In genomic region chr11:12180257-12181205, GRCh38 we compare ENCODE assay signal across 16 cellular contexts.
DNase-seq lines count a peak whose midpoint lies in the region; ATAC-seq and TF ChIP-seq lines count a peak whose summit lies in the region.
"Had no signal": no experiment of that assay in that cellular context is flagged by ENCODE, and none has a peak within 500 bp of the region (broad histone marks: within the 10 kb centered on the region; RNA-seq: fewer than 3 reads in every experiment).

No MANE protein-coding gene starts in this region.

- H3K9me3 Mint-ChIP-seq in Caco-2 (ENCODE audit: unreplicated experiment) (no peaks in the 10 kb centered on the region), nephron (no peaks in the 10 kb centered on the region)
- no peaks in the 10 kb centered on the region for H3K9me3 Mint-ChIP-seq in central memory CD8-positive, alpha-beta T cell

- in situ Hi-C loops in IMR-90 (cut with MboI; ENCODE audit: low sequenced_read_pairs): no loop called here

- peaks cover 3% of the 10 kb centered on the region; the same call in 1 of the 2 replicates for H4K20me1 ChIP-seq in IMR-90 (ENCODE audit: insufficient read depth, low read length)

- dilution Hi-C loops in IMR-90 (cut with HindIII; ENCODE audit: low sequenced_read_pairs, unreplicated experiment): no loop called here

- peaks cover 40% of the 10 kb centered on the region for H3K4me1 Mint-ChIP-seq in Caco-2 (ENCODE audit: low read depth, unreplicated experiment)
- peaks cover 32% of the 10 kb centered on the region for H3K4me1 Mint-ChIP-seq in central memory CD8-positive, alpha-beta T cell
- peaks cover 45% of the 10 kb centered on the region for H3K4me1 Mint-ChIP-seq in nephron

- H3K4me3 ChIP-seq in Caco-2 (ENCODE audit: low read depth, low read length) (no peak overlapping the region), IMR-90 (ENCODE audit: insufficient read depth, low read depth, low read length) (no peak overlapping the region)
- H3K4me3 ChIP-seq: adrenal gland, MG63, psoas muscle had no signal

- no peak overlapping the region for H3K56ac ChIP-seq in IMR-90 (ENCODE audit: extremely low read depth, insufficient read depth, low read length)

- H3K27ac Mint-ChIP-seq in Caco-2 (ENCODE audit: unreplicated experiment) (peak overlapping the region; percentile 94), nephron (peak overlapping the region; percentile 48 to 85 (median 67))
- peak overlapping the region; percentile 66 for H3K27ac Mint-ChIP-seq in central memory CD8-positive, alpha-beta T cell (ENCODE audit: low read depth)

- H3K18ac ChIP-seq in IMR-90 (ENCODE audit: low read depth, low read length): no peak overlapping the region; the same call in 1 of the 2 replicates

- no peak for DNase-seq in Caco-2
- no peak for DNase-seq in IMR-90
- no peak for DNase-seq in central memory CD8-positive, alpha-beta T cell (ENCODE audit: low spot score in 2 of 2)
- no peak for DNase-seq in globus pallidus (ENCODE audit: low spot score)
- no peak for DNase-seq in GM10248 (ENCODE audit: extremely low spot score)
- DNase-seq: activated T-cell treated with anti-CD3 and anti-CD28 coated beads for 4 hours; adrenal gland; dermis blood vessel endothelial cell; MG63; psoas muscle; stimulated activated CD4-positive, alpha-beta T cell treated with anti-CD3 and anti-CD28 coated beads, Interleukin-4, amount 100 ng/mL, for 1 hour; stimulated activated naive CD4-positive, alpha-beta T cell treated with Interleukin-2 at 50 U/mL for 16 hours had no signal

- H3K9ac ChIP-seq in IMR-90 (ENCODE audit: low read depth, low read length): no peak overlapping the region

- peak overlapping the region; percentile 19 to 70; a peak in 3 of 4 replicates for H4K8ac ChIP-seq in IMR-90 (ENCODE audit: low read depth in 2 of 2, low read length in 2 of 2)

- peak overlapping the region; percentile 92 for H2BK120ac ChIP-seq in IMR-90 (ENCODE audit: low read depth, low read length)

- H3K27me3 ChIP-seq in Caco-2 (replicated peaks; ENCODE audit: control insufficient read depth, insufficient read depth, low read length) (no peaks in the 10 kb centered on the region), IMR-90 (ENCODE audit: control insufficient read depth, insufficient read depth, low read length) (no peaks in the 10 kb centered on the region)
- H3K27me3 ChIP-seq: adrenal gland, MG63 had no signal

- H3K9me1 ChIP-seq in IMR-90 (ENCODE audit: insufficient read depth, low read length): peaks cover 35% of the 10 kb centered on the region

- no peak for TF ChIP-seq CTCF in Caco-2 (IDR thresholded peaks at IDR 0.05; ENCODE audit: insufficient read depth in 1 of 2, low read depth in 1 of 2, low read length in 1 of 2, severe bottlenecking in 1 of 2, unreplicated experiment in 1 of 2)
- TF ChIP-seq CTCF in IMR-90 (conservative IDR thresholded peaks at IDR 0.05; ENCODE audit: low read depth, low read length): no peak
- TF ChIP-seq CTCF in nephron (IDR thresholded peaks at IDR 0.05; ENCODE audit: unreplicated experiment in 3 of 3): no peak
- no peak for TF ChIP-seq CTCF in GM10248 (IDR thresholded peaks at IDR 0.05; ENCODE audit: control extremely low read depth, extremely low read depth, low read depth, missing control alignments)

- CTCF ChIA-PET in Caco-2 (lab: Charles Lee): no interaction called here
- CTCF ChIA-PET in IMR-90 (lab: Yijun Ruan, JAX): no interaction called here
- CTCF ChIA-PET in GM10248 (lab: Yijun Ruan, JAX): interaction anchor here (0.7 to 1.8 kb wide), 3 partner anchors 7 to 56 kb away, joined by 3 to 4 read pairs (median 3); no protein-coding TSS in a partner anchor

- H3K79me1 ChIP-seq in IMR-90 (ENCODE audit: low read depth in 1 of 2, low read length in 2 of 2): peaks cover 22 to 75% of the 10 kb centered on the region in 2 experiments; a peak in 3 of 4 replicates

- POLR2A ChIA-PET in Caco-2 (lab: Charles Lee): no interaction called here
- POLR2A ChIA-PET in IMR-90 (lab: Charles Lee; ENCODE audit: unreplicated experiment): no interaction called here
- POLR2A ChIA-PET in GM10248 (lab: Yijun Ruan, JAX): no interaction called here

- H3K9me3 ChIP-seq in Caco-2 (no peaks in the 10 kb centered on the region), IMR-90 (ENCODE audit: control insufficient read depth, insufficient read depth, low read length) (no peaks in the 10 kb centered on the region)
- H3K9me3 ChIP-seq: adrenal gland, MG63, psoas muscle had no signal

- H2BK20ac ChIP-seq in IMR-90 (ENCODE audit: low read depth, low read length): peak overlapping the region; percentile 34

- H3K27me3 Mint-ChIP-seq in Caco-2 (ENCODE audit: insufficient read depth, unreplicated experiment) (no peaks in the 10 kb centered on the region), nephron (ENCODE audit: low read depth) (peaks cover 6% of the 10 kb centered on the region)
- no peaks in the 10 kb centered on the region for H3K27me3 Mint-ChIP-seq in central memory CD8-positive, alpha-beta T cell

- H2AK9ac ChIP-seq in IMR-90 (replicated peaks; ENCODE audit: low read depth, low read length, poor library complexity): no peak overlapping the region

- peaks cover 90% of the 10 kb centered on the region for H3K4me1 ChIP-seq in Caco-2
- H3K4me1 ChIP-seq in IMR-90 (ENCODE audit: control insufficient read depth, insufficient read depth, low read length): peaks cover 42% of the 10 kb centered on the region
- H3K4me1 ChIP-seq: adrenal gland had no signal

- no peak for TF ChIP-seq POLR2A in IMR-90 (IDR thresholded peaks at IDR 0.05; ENCODE audit: low read depth, low read length)

- WGBS in IMR-90 (ENCODE audit: extremely low coverage in 2 of 2, insufficient read length in 1 of 2), 2 experiments: no CpG with 5 or more reads among the region's 8 CpGs

- H3K23ac ChIP-seq in IMR-90 (ENCODE audit: low read depth, low read length): peak overlapping the region; percentile 71; the same call in 1 of the 2 replicates

- peak overlapping the region; percentile 99 for H2BK5ac ChIP-seq in IMR-90 (ENCODE audit: low read depth, low read length, poor library complexity, severe bottlenecking)

- H3K4ac ChIP-seq in IMR-90 (ENCODE audit: low read depth, low read length): peak overlapping the region; percentile 87; the same call in 1 of the 2 replicates

- TF ChIP-seq RAD21 in IMR-90 (IDR thresholded peaks at IDR 0.05; ENCODE audit: low read length): no peak

- BruUV-seq in Caco-2 (replicated peaks; lab: Mats Ljungman, UMichigan): no TSS peak
- no TSS peak for BruUV-seq in IMR-90 (replicated peaks; lab: Mats Ljungman, UMichigan)

- intact Hi-C loops in Caco-2 (cut with micrococcal nuclease; ENCODE audit: unreplicated experiment) (no loop called here), IMR-90 (cut with micrococcal nuclease) (no loop called here)

- peak overlapping the region; percentile 16 for H3K14ac ChIP-seq in IMR-90 (replicated peaks; ENCODE audit: low read depth, low read length)

- H4K91ac ChIP-seq in IMR-90 (ENCODE audit: insufficient read depth, low read depth, low read length): peak overlapping the region; percentile 89

- H3K4me3 Mint-ChIP-seq in Caco-2 (ENCODE audit: unreplicated experiment) (no peak overlapping the region), nephron (no peak overlapping the region)
- no peak overlapping the region for H3K4me3 Mint-ChIP-seq in central memory CD8-positive, alpha-beta T cell

- peak overlapping the region; percentile 72; the same call in 2 of the 3 replicates for H2BK15ac ChIP-seq in IMR-90 (ENCODE audit: low read depth, low read length)

- no peak overlapping the region; the same call in 1 of the 2 replicates for H4K5ac ChIP-seq in IMR-90 (ENCODE audit: low read depth, low read length)

- H3K4me2 ChIP-seq in IMR-90 (ENCODE audit: low read depth, low read length): no peak overlapping the region

- no peak overlapping the region for H2AFZ ChIP-seq in IMR-90 (replicated peaks; ENCODE audit: low read length, poor library complexity)

- no peak for ATAC-seq in IMR-90 (ENCODE audit: low read depth)
- no peak for ATAC-seq in central memory CD8-positive, alpha-beta T cell (replicated peaks; ENCODE audit: extremely low read depth, poor library complexity, severe bottlenecking)
- no peak for ATAC-seq in GM21786 (IDR thresholded peaks at IDR 0.05; ENCODE audit: unreplicated experiment)
- ATAC-seq in HG03045 (IDR thresholded peaks at IDR 0.05; ENCODE audit: unreplicated experiment): no peak

- H3K36me3 ChIP-seq in Caco-2 (ENCODE audit: control insufficient read depth, insufficient read depth, low read length): no peaks in the 10 kb centered on the region
- peaks cover 3% of the 10 kb centered on the region; the same call in 1 of the 2 replicates for H3K36me3 ChIP-seq in IMR-90 (ENCODE audit: control insufficient read depth, insufficient read depth, low read length)
- H3K36me3 ChIP-seq: adrenal gland had no signal

- H3K36me3 Mint-ChIP-seq in Caco-2 (ENCODE audit: insufficient read depth, unreplicated experiment): peaks cover 59% of the 10 kb centered on the region
- H3K36me3 Mint-ChIP-seq in central memory CD8-positive, alpha-beta T cell (ENCODE audit: insufficient read depth): peaks cover 1% of the 10 kb centered on the region
- no peaks in the 10 kb centered on the region for H3K36me3 Mint-ChIP-seq in nephron (ENCODE audit: low read depth)

- H3K27ac ChIP-seq in IMR-90 (ENCODE audit: insufficient read depth, low read length): no peak overlapping the region
- H3K27ac ChIP-seq: C4-2B, psoas muscle had no signal

- H2AK5ac ChIP-seq in IMR-90 (ENCODE audit: low read depth, low read length): peak overlapping the region; percentile 97; the same call in 1 of the 2 replicates

TF ChIP-seq in IMR-90, 13 proteins besides CTCF, POLR2A, EP300 and RAD21:
- TF ChIP-seq MAZ (IDR thresholded peaks at IDR 0.05; ENCODE audit: borderline replicate concordance, low read depth, low read length) (no peak), RCOR1 (IDR thresholded peaks at IDR 0.05; ENCODE audit: insufficient replicate concordance, low read length) (peak; percentile 36), RFX5 (IDR thresholded peaks at IDR 0.05; ENCODE audit: low read depth, low read length) (no peak)
